18 cellular contexts compared by ENCODE assay signal in the genomic region with DNA sequence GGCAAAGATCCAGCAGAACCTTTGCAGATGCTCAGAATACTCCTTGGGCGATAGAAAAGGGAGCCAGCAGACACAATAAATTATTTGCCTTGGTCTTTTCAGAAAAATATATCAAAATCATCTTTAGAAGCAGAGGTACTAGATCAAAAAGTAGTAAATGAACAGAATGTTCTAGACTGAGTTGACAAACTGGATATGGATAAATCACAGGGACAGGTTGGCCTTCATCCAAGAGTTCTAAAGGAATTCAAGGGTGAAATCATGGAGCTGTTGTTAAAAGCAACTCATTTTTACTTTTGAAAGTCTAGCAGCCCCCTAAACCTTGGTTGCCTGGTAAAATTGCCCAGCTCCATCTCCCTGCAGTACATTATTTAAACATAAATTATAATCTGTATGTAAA.
DNase-seq lines count a peak whose midpoint lies in the region; FAIRE-seq and TF ChIP-seq lines count a peak whose summit lies in the region.
"Had no signal": no experiment of that assay in that cellular context is flagged by ENCODE, and none has a peak within 500 bp of the region (broad histone marks: within the 10 kb centered on the region; RNA-seq: fewer than 3 reads in every experiment).

No MANE protein-coding gene starts in this region.

- TF ChIP-seq EP300 in SK-N-SH (IDR thresholded peaks at IDR 0.05; ENCODE audit: borderline replicate concordance in 1 of 2, low read depth in 1 of 2, low read length in 1 of 2): no peak

- H3K9ac ChIP-seq in SK-N-SH (no peak overlapping the region), trophoblast cell (ENCODE audit: low read length) (no peak overlapping the region)

- no peak overlapping the region for H2BK12ac ChIP-seq in trophoblast cell (ENCODE audit: low read length)

- no peak overlapping the region for H2AK5ac ChIP-seq in trophoblast cell (ENCODE audit: low read length)

- no peak overlapping the region for H3K23ac ChIP-seq in trophoblast cell (ENCODE audit: low read length)

- no peak overlapping the region for H3K27ac ChIP-seq in SK-N-SH (ENCODE audit: low read depth in 2 of 2, low read length in 1 of 2)
- no peak overlapping the region for H3K27ac ChIP-seq in trophoblast cell (ENCODE audit: low read depth, low read length)
- H3K27ac ChIP-seq: colonic mucosa had no signal

- H3K27me3 ChIP-seq in SK-N-SH (ENCODE audit: insufficient read depth): no peaks in the 10 kb centered on the region
- H3K27me3 ChIP-seq in trophoblast cell (ENCODE audit: insufficient read depth, low read length): no peaks in the 10 kb centered on the region
- H3K27me3 ChIP-seq: colonic mucosa had no signal

- H3K4me1 ChIP-seq in SK-N-SH (ENCODE audit: control insufficient read depth in 1 of 2, insufficient read depth in 2 of 2, low read depth in 1 of 2, low read length in 1 of 2) (peaks cover 6 to 7% of the 10 kb centered on the region in 2 experiments; a peak in 2 of 4 replicates), trophoblast cell (ENCODE audit: control insufficient read depth in 1 of 2, insufficient read depth in 2 of 2, low read length in 2 of 2) (no peaks in the 10 kb centered on the region)
- H3K4me1 ChIP-seq: colonic mucosa had no signal

- H3K36me3 ChIP-seq in SK-N-SH (replicated peaks in 1 of 2; ENCODE audit: control insufficient read depth in 1 of 2, insufficient read depth in 2 of 2, low read length in 1 of 2): no peaks in the 10 kb centered on the region
- H3K36me3 ChIP-seq in trophoblast cell (ENCODE audit: control insufficient read depth in 1 of 2, insufficient read depth in 2 of 2, low read length in 2 of 2): no peaks in the 10 kb centered on the region
- H3K36me3 ChIP-seq: colonic mucosa had no signal

- no peak overlapping the region for H4K8ac ChIP-seq in trophoblast cell (ENCODE audit: low read depth, low read length)

- no peak overlapping the region for H4K91ac ChIP-seq in trophoblast cell (ENCODE audit: low read depth, low read length)

- H3K9me3 ChIP-seq in SK-N-SH (no peaks in the 10 kb centered on the region), trophoblast cell (ENCODE audit: insufficient read depth, low read depth, low read length) (peaks cover under 1% of the 10 kb centered on the region)
- H3K9me3 ChIP-seq: colonic mucosa had no signal

- no peaks in the 10 kb centered on the region for H3K79me1 ChIP-seq in trophoblast cell (ENCODE audit: low read length)

- POLR2A ChIA-PET in SK-N-SH (lab: Yijun Ruan, JAX): no interaction called here

- 96% methylated on average over 1 of the region's 1 CpG for WGBS in SK-N-SH (ENCODE audit: low lambda C conversion rate)
- WGBS in trophoblast cell (ENCODE audit: extremely low coverage, insufficient coverage, insufficient read length): no CpG with 5 or more reads among the region's 1 CpG

- H3F3A ChIP-seq in SK-N-SH (replicated peaks; ENCODE audit: insufficient read depth): peaks cover 3% of the 10 kb centered on the region

- H3K18ac ChIP-seq in trophoblast cell (ENCODE audit: low read length): no peak overlapping the region

- H3K14ac ChIP-seq in trophoblast cell (ENCODE audit: low read length): no peak overlapping the region

- H3K79me2 ChIP-seq in SK-N-SH (ENCODE audit: insufficient read depth) (no peaks in the 10 kb centered on the region), trophoblast cell (ENCODE audit: control insufficient read depth, insufficient read depth, low read length, poor library complexity) (no peaks in the 10 kb centered on the region)

- FAIRE-seq in D721Med (lab: Jason Lieb, UNC): no peak
- FAIRE-seq: endothelial cell of umbilical vein had no signal

- H4K12ac ChIP-seq in trophoblast cell (ENCODE audit: low read depth, low read length): no peak overlapping the region

- TF ChIP-seq RAD21 in SK-N-SH (IDR thresholded peaks at IDR 0.05; ENCODE audit: low read length): no peak

- H2AFZ ChIP-seq in SK-N-SH (ENCODE audit: low read depth) (no peak overlapping the region), trophoblast cell (ENCODE audit: insufficient read depth, low read length, poor library complexity) (no peak overlapping the region)
- H2AFZ ChIP-seq: GM23338 had no signal

- CTCF ChIA-PET in SK-N-SH (lab: Yijun Ruan, JAX): interaction anchor here (1.0 to 1.7 kb wide), 3 partner anchors 16 to 270 kb away, joined by 3 to 4 read pairs (median 3); no protein-coding TSS in a partner anchor

- H3K4ac ChIP-seq in trophoblast cell (ENCODE audit: low read depth, low read length): no peak overlapping the region

- TF ChIP-seq CTCF in AG10803 (conservative IDR thresholded peaks at IDR 0.05; ENCODE audit: low read length) (no peak), SK-N-SH (IDR thresholded peaks at IDR 0.05) (no peak), epithelial cell of esophagus (IDR thresholded peaks at IDR 0.05; ENCODE audit: insufficient read depth, low read depth, low read length, missing control alignments) (no peak), D721Med (IDR thresholded peaks at IDR 0.05; ENCODE audit: insufficient read depth, missing control alignments) (no peak)

- H4K20me1 ChIP-seq in SK-N-SH (ENCODE audit: insufficient read depth): no peaks in the 10 kb centered on the region

- peak; percentile 43 for DNase-seq in AG10803 (ENCODE audit: low read depth)
- DNase-seq in SK-N-SH: no peak
- DNase-seq in epithelial cell of esophagus (ENCODE audit: low read depth): peak; percentile 70
- peak; percentile 38 for DNase-seq in myocyte (ENCODE audit: low read depth)
- no peak for DNase-seq in D341Med (ENCODE audit: low spot score)
- no peak for DNase-seq in HuH-7.5 (ENCODE audit: low spot score)
- no peak for DNase-seq in D721Med (ENCODE audit: insufficient read length, low spot score)
- DNase-seq in trophoblast cell: no peak
- DNase-seq: ACHN; activated CD4-positive, alpha-beta T cell treated with anti-CD3 and anti-CD28 coated beads, Interleukin-2, amount 50 U/mL, for 1 hour; activated gamma-delta T cell treated with Interleukin-2 at 50 U/mL for 16 hours; CD4-positive, CD25-positive, alpha-beta regulatory T cell; colonic mucosa; DMS79; natural killer cell; posterior cingulate gyrus had no signal

- no peak overlapping the region for H2BK120ac ChIP-seq in trophoblast cell (ENCODE audit: insufficient read depth, low read length, poor library complexity)

- H3K4me2 ChIP-seq in SK-N-SH (no peak overlapping the region), trophoblast cell (ENCODE audit: low read length) (no peak overlapping the region)
- H3K4me2 ChIP-seq: GM23338 had no signal

- no peaks in the 10 kb centered on the region for H3K9me2 ChIP-seq in SK-N-SH

- H2BK5ac ChIP-seq in trophoblast cell (ENCODE audit: low read depth, low read length, poor library complexity): no peak overlapping the region

- no peak overlapping the region for H3K4me3 ChIP-seq in AG10803 (ENCODE audit: low read length)
- no peak overlapping the region for H3K4me3 ChIP-seq in SK-N-SH (ENCODE audit: low read depth in 2 of 2, low read length in 1 of 2)
- no peak overlapping the region for H3K4me3 ChIP-seq in epithelial cell of esophagus (ENCODE audit: low read length)
- H3K4me3 ChIP-seq in trophoblast cell (ENCODE audit: low read depth, low read length): no peak overlapping the region
- H3K4me3 ChIP-seq: colonic mucosa, GM23338 had no signal

TF ChIP-seq in SK-N-SH, 30 proteins besides CTCF, POLR2A, EP300 and RAD21:
- TF ChIP-seq NFIC (IDR thresholded peaks at IDR 0.05; ENCODE audit: borderline replicate concordance): no peak; the same call in 1 of the 2 replicates
- TF ChIP-seq FOSL2 (IDR thresholded peaks at IDR 0.05; ENCODE audit: borderline replicate concordance, low read depth): no peak
- TF ChIP-seq PBX3 (IDR thresholded peaks at IDR 0.05): peak; percentile 58

Comparison
In these comparisons a context has a peak if more than half of its experiments do, and no peak if none do; other contexts are left out.
1. DNase-seq: peak in AG10803 (single experiment), epithelial cell of esophagus (single experiment) and myocyte (single experiment); none in SK-N-SH (single experiment), D341Med (single experiment), HuH-7.5 (single experiment), D721Med (single experiment) and trophoblast cell (0 of 2).